ENCODE assay signal across 21 cellular contexts in the genomic region with DNA sequence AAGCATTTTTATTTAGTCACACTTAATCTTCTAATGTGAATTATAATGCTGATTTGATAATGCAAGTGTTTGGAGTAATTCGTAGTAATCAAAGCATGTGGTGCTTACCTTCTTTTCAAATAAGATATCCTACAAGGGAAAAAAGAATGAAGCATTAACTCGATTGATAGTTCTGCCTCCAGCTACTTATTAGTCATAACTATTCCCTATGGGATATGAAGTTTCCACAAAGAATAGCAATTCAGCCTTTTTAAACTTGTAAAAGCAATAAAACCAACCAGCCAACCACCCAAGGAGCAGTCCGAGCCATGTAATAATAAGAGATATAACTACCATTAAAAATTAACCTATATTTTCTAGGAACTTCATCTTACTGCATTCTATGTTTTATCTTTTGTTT. TPM values are rescaled to one million over a fixed set of nuclear protein-coding genes. Genes with fewer than 3 reads are reported as not detected.
"Had no signal": no experiment of that assay in that cellular context is flagged by ENCODE, and none has a peak within 500 bp of the region (broad histone marks: within the 10 kb centered on the region; RNA-seq: fewer than 3 reads in every experiment).

No MANE protein-coding gene starts in this region.

- DNase-seq: activated B cell treated with CpG ODN at 0.5 μM for 24 hours; activated CD4-positive, alpha-beta memory T cell treated with anti-CD3 and anti-CD28 coated beads, Interleukin-2, amount 10 ng/mL, durations not matched to agents 7 days and 5 days; activated CD4-positive, alpha-beta T cell treated with anti-CD3 and anti-CD28 coated beads for 4 hours; activated CD8-positive, alpha-beta memory T cell treated with anti-CD3 and anti-CD28 coated beads, Interleukin-2, amount 10 ng/mL, durations not matched to agents 7 days and 5 days; activated effector memory CD4-positive, alpha-beta T cell treated with anti-CD3 and anti-CD28 coated beads, Interleukin-2, amount 50 U/mL, for 16 hours; activated naive CD4-positive, alpha-beta T cell treated with anti-CD3 and anti-CD28 coated beads, Interleukin-2, amount 10 ng/mL, durations not matched to agents 7 days and 5 days; activated T-cell treated with anti-CD3 and anti-CD28 coated beads for 4 hours; amygdala; body of pancreas; heart right ventricle; islet precursor cell; left cardiac atrium; right lobe of liver; stimulated activated CD4-positive, alpha-beta T cell treated with anti-CD3 and anti-CD28 coated beads, Interleukin-4, amount 100 ng/mL, for 24 hours; stimulated activated naive CD4-positive, alpha-beta T cell treated with Interleukin-2 at 50 U/mL for 16 hours; substantia nigra; T1000; thyroid gland; upper lobe of right lung had no signal

- H3K27ac ChIP-seq: body of pancreas, heart right ventricle, neutrophil, parathyroid adenoma, right lobe of liver, thyroid gland, upper lobe of right lung had no signal

- H3K36me3 ChIP-seq: heart right ventricle, neutrophil, right lobe of liver, thyroid gland, upper lobe of right lung had no signal

- H3K9ac ChIP-seq: parathyroid adenoma had no signal

- H3K9me3 ChIP-seq: body of pancreas, heart right ventricle, neutrophil, right lobe of liver, thyroid gland, upper lobe of right lung had no signal

- H3K4me3 ChIP-seq: body of pancreas, heart right ventricle, right lobe of liver, thyroid gland, upper lobe of right lung had no signal

- H3K79me2 ChIP-seq: parathyroid adenoma had no signal

- H3K4me1 ChIP-seq: body of pancreas, heart right ventricle, parathyroid adenoma, right lobe of liver, thyroid gland, upper lobe of right lung had no signal

- H2AFZ ChIP-seq: parathyroid adenoma had no signal

- ATAC-seq: activated CD8-positive, alpha-beta memory T cell treated with anti-CD3 and anti-CD28 coated beads, Interleukin-2, amount 10 ng/mL, durations not matched to agents 7 days and 5 days; body of pancreas; heart right ventricle; left cardiac atrium; right lobe of liver; upper lobe of right lung had no signal

- H3K27me3 ChIP-seq: body of pancreas, heart right ventricle, neutrophil, right lobe of liver, thyroid gland, upper lobe of right lung had no signal

RNA-seq across cellular contexts. Expression of gene COL28A1, which starts 11.6 kb away (rescaled TPM):
- total RNA-seq: activated CD4-positive, alpha-beta memory T cell treated with anti-CD3 and anti-CD28 coated beads, Interleukin-2, amount 10 ng/mL, durations not matched to agents 7 days and 5 days; activated CD8-positive, alpha-beta memory T cell treated with anti-CD3 and anti-CD28 coated beads, Interleukin-2, amount 10 ng/mL, durations not matched to agents 7 days and 5 days had no signal
